ENCODE assay signal across 12 cellular contexts in the genomic region with DNA sequence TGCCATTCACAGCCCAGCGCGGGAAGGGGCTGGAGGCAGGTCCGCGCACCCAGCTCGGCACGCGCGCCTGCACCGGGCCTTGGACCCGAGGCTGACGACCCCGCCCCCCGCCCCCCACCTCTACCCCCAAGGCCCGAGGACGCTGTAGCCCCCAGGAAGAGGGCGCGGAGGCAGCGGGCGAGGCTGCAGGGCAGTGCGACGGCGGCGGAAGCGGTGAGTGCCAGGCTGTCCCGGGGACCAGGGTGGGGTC. TPM values are rescaled to one million over a fixed set of nuclear protein-coding genes. Genes with fewer than 3 reads are reported as not detected.
DNase-seq lines count a peak whose midpoint lies in the region; ATAC-seq and TF ChIP-seq lines count a peak whose summit lies in the region.
"Had no signal": no experiment of that assay in that cellular context is flagged by ENCODE, and none has a peak within 500 bp of the region (broad histone marks: within the 10 kb centered on the region; RNA-seq: fewer than 3 reads in every experiment).

No MANE protein-coding gene starts in this region.

- peaks cover 0 to 19% (median 5%) of the 10 kb centered on the region in 5 donors for H3K36me3 Mint-ChIP-seq in naive thymus-derived CD4-positive, alpha-beta T cell
- H3K36me3 Mint-ChIP-seq in progenitor cell of endocrine pancreas (ENCODE audit: insufficient read depth) = peaks cover 17% of the 10 kb centered on the region

- H3K27me3 ChIP-seq in BLaER1 treated with 17β-estradiol and CSF1 and Interleukin-3, amounts not matched to agents 10 nM and 100 nM = peaks cover 0 to 27% (median 0%) of the 10 kb centered on the region in 11 experiments; a peak in 7 of 22 replicates
- H3K27me3 ChIP-seq in mammary epithelial cell (ENCODE audit: insufficient read depth, low read length) (no peaks in the 10 kb centered on the region), MG63 (no peaks in the 10 kb centered on the region)
- no peaks in the 10 kb centered on the region for H3K27me3 ChIP-seq in naive thymus-derived CD4-positive, alpha-beta T cell (ENCODE audit: control insufficient read depth in 2 of 2, insufficient read depth in 2 of 2, low read length in 2 of 2)
- H3K27me3 ChIP-seq: pancreas had no signal

- no peak for ATAC-seq in naive thymus-derived CD4-positive, alpha-beta T cell
- ATAC-seq in HG02623 (IDR thresholded peaks at IDR 0.05; ENCODE audit: unreplicated experiment) = no peak

- POLR2A ChIA-PET in naive thymus-derived CD4-positive, alpha-beta T cell (lab: Charles Lee) = interaction anchor here (0.6 to 9.9 kb wide), 13 partner anchors 9 to 215 kb away, joined by 3 to 137 read pairs (median 5); a partner anchor contains a TSS

- H3K27ac ChIP-seq in BLaER1 treated with 17β-estradiol and CSF1 and Interleukin-3, amounts not matched to agents 10 nM and 100 nM = peak overlapping the region in 6 of 11 experiments; percentile 43 to 79 (median 75); a peak in 9 of 22 replicates
- H3K27ac ChIP-seq in mammary epithelial cell (ENCODE audit: insufficient read depth, low read depth, low read length) = no peak overlapping the region
- peak overlapping the region; percentile 78 for H3K27ac ChIP-seq in naive thymus-derived CD4-positive, alpha-beta T cell (ENCODE audit: low read depth, low read length)
- H3K27ac ChIP-seq: pancreas had no signal

- peak overlapping the region in 9 of 10 experiments; percentile 26 to 74 (median 52); a peak in 14 of 20 replicates for H3K4me3 ChIP-seq in BLaER1 treated with 17β-estradiol and CSF1 and Interleukin-3, amounts not matched to agents 10 nM and 100 nM
- H3K4me3 ChIP-seq in GM12875 (ENCODE audit: low read depth, low read length) = peak overlapping the region; percentile 61
- H3K4me3 ChIP-seq in mammary epithelial cell (replicated peaks in 1 of 3; ENCODE audit: insufficient read depth in 1 of 3, low read depth in 2 of 3, low read length in 3 of 3) = no peak overlapping the region
- peak overlapping the region; percentile 99 for H3K4me3 ChIP-seq in naive thymus-derived CD4-positive, alpha-beta T cell (ENCODE audit: low read length)
- H3K4me3 ChIP-seq in MG63 = no peak overlapping the region

- peaks cover 31 to 50% (median 36%) of the 10 kb centered on the region in 11 experiments for H3K36me3 ChIP-seq in BLaER1 treated with 17β-estradiol and CSF1 and Interleukin-3, amounts not matched to agents 10 nM and 100 nM
- peaks cover 3% of the 10 kb centered on the region for H3K36me3 ChIP-seq in mammary epithelial cell (ENCODE audit: insufficient read depth, low read length)
- H3K36me3 ChIP-seq in naive thymus-derived CD4-positive, alpha-beta T cell (ENCODE audit: control insufficient read depth in 2 of 3, insufficient read depth in 3 of 3, low read length in 3 of 3) = peaks cover 0 to 49% (median 0%) of the 10 kb centered on the region in 3 experiments
- peaks cover 41% of the 10 kb centered on the region for H3K36me3 ChIP-seq in MG63

- no peak overlapping the region for H2AFZ ChIP-seq in mammary epithelial cell (ENCODE audit: low read depth, low read length)

- peak overlapping the region; percentile 87 to 93 (median 90) for H3K4me3 Mint-ChIP-seq in naive thymus-derived CD4-positive, alpha-beta T cell
- no peak overlapping the region for H3K4me3 Mint-ChIP-seq in progenitor cell of endocrine pancreas (ENCODE audit: low read depth)

- no peak for TF ChIP-seq CTCF in GM12875 (IDR thresholded peaks at IDR 0.05; ENCODE audit: borderline replicate concordance, insufficient read depth, low read depth, low read length)
- TF ChIP-seq CTCF in mammary epithelial cell (conservative IDR thresholded peaks at IDR 0.05 in 1 of 2, IDR thresholded peaks at IDR 0.05 in 1 of 2; ENCODE audit: extremely low read depth in 1 of 2, insufficient read depth in 1 of 2, low read depth in 1 of 2, low read length in 2 of 2) = no peak
- no peak for TF ChIP-seq CTCF in progenitor cell of endocrine pancreas (IDR thresholded peaks at IDR 0.05; ENCODE audit: unreplicated experiment)

- intact Hi-C loops in mammary epithelial cell (cut with micrococcal nuclease) = no loop called here
- intact Hi-C loops in naive thymus-derived CD4-positive, alpha-beta T cell (cut with micrococcal nuclease) = loop anchor here (1.0 to 10.0 kb wide), 9 partner anchors 84 to 943 kb away; a partner anchor contains a TSS

- H4K20me1 ChIP-seq in BLaER1 treated with 17β-estradiol and CSF1 and Interleukin-3, amounts not matched to agents 10 nM and 100 nM = peaks cover 39 to 84% (median 69%) of the 10 kb centered on the region in 11 experiments
- H4K20me1 ChIP-seq in mammary epithelial cell (ENCODE audit: insufficient read depth, low read length) = no peaks in the 10 kb centered on the region

- WGBS in mammary epithelial cell (ENCODE audit: low coverage, missing lambda C conversion rate) = no CpG with 5 or more reads among the region's 25 CpGs

- no TSS peak for BruUV-seq in mammary epithelial cell (replicated peaks; lab: Mats Ljungman, UMichigan)

- H3K27ac Mint-ChIP-seq in naive thymus-derived CD4-positive, alpha-beta T cell = peak overlapping the region in 3 of 9 donors; percentile 89 to 92 (median 92)
- no peak overlapping the region for H3K27ac Mint-ChIP-seq in progenitor cell of endocrine pancreas

- peak overlapping the region in 6 of 11 experiments; percentile 51 to 90 (median 74); a peak in 11 of 22 replicates for H3K9ac ChIP-seq in BLaER1 treated with 17β-estradiol and CSF1 and Interleukin-3, amounts not matched to agents 10 nM and 100 nM
- no peak overlapping the region for H3K9ac ChIP-seq in mammary epithelial cell (ENCODE audit: insufficient read depth, low read length)

- peaks cover 54 to 88% (median 83%) of the 10 kb centered on the region in 10 experiments for H3K4me1 ChIP-seq in BLaER1 treated with 17β-estradiol and CSF1 and Interleukin-3, amounts not matched to agents 10 nM and 100 nM
- peaks cover 37% of the 10 kb centered on the region for H3K4me1 ChIP-seq in mammary epithelial cell (ENCODE audit: insufficient read depth, low read length)
- H3K4me1 ChIP-seq in naive thymus-derived CD4-positive, alpha-beta T cell (ENCODE audit: control insufficient read depth in 2 of 2, insufficient read depth in 2 of 2, low read length in 2 of 2) = peaks cover 21 to 29% of the 10 kb centered on the region in 2 donors

- no peak for DNase-seq in mammary epithelial cell
- no peak for DNase-seq in naive thymus-derived CD4-positive, alpha-beta T cell
- DNase-seq in GOT3 (lab: John Stamatoyannopoulos, UW) = no peak
- DNase-seq in MG63 = no peak
- no peak for DNase-seq in progenitor cell of endocrine pancreas (ENCODE audit: low spot score, unreplicated experiment)
- DNase-seq: anterior cingulate cortex, KBM-7, SHP77 treated with DMSO at 0.1 percent for 48 hours had no signal

- peak overlapping the region; percentile 95 to 100 (median 99) for H3K4me2 ChIP-seq in BLaER1 treated with 17β-estradiol and CSF1 and Interleukin-3, amounts not matched to agents 10 nM and 100 nM
- peak overlapping the region; percentile 64 for H3K4me2 ChIP-seq in mammary epithelial cell (ENCODE audit: insufficient read depth, low read depth, low read length)

- H3K27me3 Mint-ChIP-seq in naive thymus-derived CD4-positive, alpha-beta T cell = no peaks in the 10 kb centered on the region
- peaks cover 6% of the 10 kb centered on the region for H3K27me3 Mint-ChIP-seq in progenitor cell of endocrine pancreas

- dilution Hi-C loops in mammary epithelial cell (cut with HindIII; ENCODE audit: low sequenced_read_pairs) = no loop called here

- in situ Hi-C loops in mammary epithelial cell (cut with MboI; ENCODE audit: low sequenced_read_pairs in 2 of 2) = no loop called here

- H3K9me3 Mint-ChIP-seq in naive thymus-derived CD4-positive, alpha-beta T cell = no peaks in the 10 kb centered on the region
- H3K9me3 Mint-ChIP-seq in progenitor cell of endocrine pancreas (ENCODE audit: low read depth) = no peaks in the 10 kb centered on the region

- no peaks in the 10 kb centered on the region for H3K9me3 ChIP-seq in BLaER1 treated with 17β-estradiol and CSF1 and Interleukin-3, amounts not matched to agents 10 nM and 100 nM (replicated peaks in 1 of 11)
- H3K9me3 ChIP-seq in mammary epithelial cell (replicated peaks; ENCODE audit: insufficient read depth, low read length) (no peaks in the 10 kb centered on the region), MG63 (no peaks in the 10 kb centered on the region)
- H3K9me3 ChIP-seq in naive thymus-derived CD4-positive, alpha-beta T cell (ENCODE audit: control insufficient read depth in 2 of 3, low read length in 3 of 3) = no peaks in the 10 kb centered on the region
- H3K9me3 ChIP-seq: pancreas had no signal

- peaks cover 13 to 30% (median 25%) of the 10 kb centered on the region in 7 donors for H3K4me1 Mint-ChIP-seq in naive thymus-derived CD4-positive, alpha-beta T cell
- no peaks in the 10 kb centered on the region for H3K4me1 Mint-ChIP-seq in progenitor cell of endocrine pancreas (ENCODE audit: low read depth)

- CTCF ChIA-PET in mammary epithelial cell (lab: Charles Lee; ENCODE audit: low non-redundant PET) = no interaction called here
- CTCF ChIA-PET in naive thymus-derived CD4-positive, alpha-beta T cell (lab: Charles Lee) = interaction anchor here (2.8 kb wide), 1 partner anchor 31 kb away, joined by 27 read pairs; a partner anchor contains a TSS

- peaks cover 23% of the 10 kb centered on the region for H3K79me2 ChIP-seq in mammary epithelial cell (ENCODE audit: insufficient read depth, low read length)

RNA-seq across cellular contexts. Expression of a gene that starts 1.2 kb away (rescaled TPM):
- total RNA-seq in mammary epithelial cell (1 to 10 TPM; 2.7 to 8.1 TPM), progenitor cell of endocrine pancreas (17.2 and 21.0 TPM in 2 replicates)
- polyA plus RNA-seq in mammary epithelial cell = 2.0 TPM
- polyA minus RNA-seq in mammary epithelial cell = not detected
- total RNA-seq in naive thymus-derived CD4-positive, alpha-beta T cell = 100 to 1,000 TPM in 3 of 5 experiments, 10 to 100 TPM in 2; 96.8 to 118 (median 103) TPM
- polyA plus RNA-seq in naive thymus-derived CD4-positive, alpha-beta T cell = 100 to 1,000 TPM; 205 to 366 TPM
- total RNA-seq in MG63 (2014; rRNA removed; shearing (Covaris generic); ENCODE audit: low replicate concordance) = 2.8 and 5.7 TPM in 2 replicates

RNA-seq across cellular contexts. Expression of a gene that starts 2.0 kb away (rescaled TPM):
- total RNA-seq in mammary epithelial cell (100 to 1,000 TPM in 1 of 2 donors, 10 to 100 TPM in 1; 35.8 to 101 TPM), progenitor cell of endocrine pancreas (59.7 and 59.9 TPM in 2 replicates)
- polyA plus RNA-seq in mammary epithelial cell = 35.8 TPM
- 15.7 TPM for polyA minus RNA-seq in mammary epithelial cell
- 100 to 1,000 TPM in 3 of 5 experiments, 10 to 100 TPM in 2; 88.7 to 136 (median 111) TPM for total RNA-seq in naive thymus-derived CD4-positive, alpha-beta T cell
- polyA plus RNA-seq in naive thymus-derived CD4-positive, alpha-beta T cell = 1 to 10 TPM; 3.0 to 4.6 TPM
- total RNA-seq in MG63 (2014; rRNA removed; shearing (Covaris generic); ENCODE audit: low replicate concordance) = 49.0 and 123 TPM in 2 replicates

RNA-seq across cellular contexts. Expression of a gene that starts 29.8 kb away (rescaled TPM):
- total RNA-seq in mammary epithelial cell (10 to 100 TPM; 11.8 to 20.9 TPM), progenitor cell of endocrine pancreas (38.5 and 39.0 TPM in 2 replicates)
- 13.2 TPM for polyA plus RNA-seq in mammary epithelial cell
- 6.8 TPM for polyA minus RNA-seq in mammary epithelial cell
- total RNA-seq in naive thymus-derived CD4-positive, alpha-beta T cell = 10 to 100 TPM; 42.9 to 49.9 (median 45.4) TPM
- polyA plus RNA-seq in naive thymus-derived CD4-positive, alpha-beta T cell = 10 to 100 TPM; 47.5 to 82.1 TPM
- total RNA-seq in MG63 (2014; rRNA removed; shearing (Covaris generic); ENCODE audit: low replicate concordance) = 23.9 and 46.2 TPM in 2 replicates

RNA-seq across cellular contexts. Expression of a gene that starts 29.8 kb away (rescaled TPM):
- total RNA-seq in mammary epithelial cell (10 to 100 TPM; 28.8 to 61.1 TPM), progenitor cell of endocrine pancreas (51.0 and 53.8 TPM in 2 replicates)
- polyA plus RNA-seq in mammary epithelial cell = 35.9 TPM
- polyA minus RNA-seq in mammary epithelial cell = 31.2 TPM
- 10 to 100 TPM; 55.4 to 92.1 (median 66.2) TPM for total RNA-seq in naive thymus-derived CD4-positive, alpha-beta T cell
- 100 to 1,000 TPM in 1 of 2 donors, 10 to 100 TPM in 1; 89.1 to 108 TPM for polyA plus RNA-seq in naive thymus-derived CD4-positive, alpha-beta T cell
- 39.5 and 66.1 TPM in 2 replicates for total RNA-seq in MG63 (2014; rRNA removed; shearing (Covaris generic); ENCODE audit: low replicate concordance)

RNA-seq across cellular contexts. Expression of a gene that starts 41.2 kb away (rescaled TPM):
- total RNA-seq in mammary epithelial cell (10 to 100 TPM in 1 of 2 donors, 1 to 10 TPM in 1; 8.3 to 76.5 TPM), progenitor cell of endocrine pancreas (not detected in 2 replicates)
- polyA plus RNA-seq in mammary epithelial cell = 461 TPM
- polyA minus RNA-seq in mammary epithelial cell = 35.7 TPM
- total RNA-seq in naive thymus-derived CD4-positive, alpha-beta T cell = under 1 TPM in 1 of 5 experiments, not detected in 4; 0.74 TPM
- under 1 TPM in 1 of 2 donors, not detected in 1; 0.22 TPM for polyA plus RNA-seq in naive thymus-derived CD4-positive, alpha-beta T cell
- not detected in 2 replicates for total RNA-seq in MG63 (2014; rRNA removed; shearing (Covaris generic); ENCODE audit: low replicate concordance)

Comparison
In these comparisons a context has a peak if more than half of its experiments do, and no peak if none do; other contexts are left out.
1. H3K4me3 ChIP-seq: peak in BLaER1 treated with 17β-estradiol and CSF1 and Interleukin-3, amounts not matched to agents 10 nM and 100 nM (9 of 10), GM12875 (single experiment) and naive thymus-derived CD4-positive, alpha-beta T cell (single experiment); none in mammary epithelial cell (0 of 3) and MG63 (single experiment).